Comparison of ENCODE assay signal across 21 cellular contexts in genomic region chr7:707296-708000, GRCh38.
"Had no signal": no experiment of that assay in that cellular context is flagged by ENCODE, and none has a peak within 500 bp of the region (broad histone marks: within the 10 kb centered on the region; RNA-seq: fewer than 3 reads in every experiment).

No MANE protein-coding gene starts in this region.

- H3K36me3 ChIP-seq: ascending aorta, breast epithelium, gastroesophageal sphincter, heart right ventricle, left ventricle myocardium inferior, neural progenitor cell, pancreas, suprapubic skin had no signal

- H3K9ac ChIP-seq: neural progenitor cell, SK-N-SH had no signal

- H3K4me3 Mint-ChIP-seq: activated CD8-positive, alpha-beta T cell treated with anti-CD3 and anti-CD28 coated beads, Interleukin-2, amount 10 ng/mL, durations not matched to agents 7 days and 5 days; endodermal cell; memory B cell; neural progenitor cell had no signal

- H3K27ac ChIP-seq: ascending aorta, gastroesophageal sphincter, heart right ventricle, left ventricle myocardium inferior, neural progenitor cell, pancreas, suprapubic skin, WERI-Rb-1 had no signal

- H2AFZ ChIP-seq: neural progenitor cell had no signal

- H3K4me2 ChIP-seq: neural progenitor cell, SK-N-SH had no signal

- H3K27me3 ChIP-seq: ascending aorta, breast epithelium, gastroesophageal sphincter, neural progenitor cell, pancreas had no signal

- H3K27me3 Mint-ChIP-seq: memory B cell had no signal

- ATAC-seq: activated CD8-positive, alpha-beta T cell treated with anti-CD3 and anti-CD28 coated beads, Interleukin-2, amount 10 ng/mL, durations not matched to agents 7 days and 5 days; gastroesophageal sphincter; heart right ventricle; pancreas had no signal

- DNase-seq: activated CD4-positive, alpha-beta T cell treated with anti-CD3 and anti-CD28 coated beads for 48 hours; activated CD8-positive, alpha-beta T cell treated with anti-CD3 and anti-CD28 coated beads, Interleukin-2, amount 10 ng/mL, durations not matched to agents 7 days and 5 days; activated naive CD4-positive, alpha-beta T cell; endodermal cell; erythroblast; heart right ventricle; left ventricle myocardium inferior; SHP77; SK-N-SH; stimulated activated CD4-positive, alpha-beta T cell treated with anti-CD3 and anti-CD28 coated beads, Interleukin-15, amount 100 ng/mL, for 24 hours; stimulated activated CD4-positive, alpha-beta T cell treated with anti-CD3 and anti-CD28 coated beads, Interleukin-4, amount 100 ng/mL, for 1 hour; stimulated activated naive CD4-positive, alpha-beta T cell; T-helper 1 cell; WERI-Rb-1 had no signal

- H3K9me3 ChIP-seq: ascending aorta, pancreas, suprapubic skin had no signal

- H3K27ac Mint-ChIP-seq: activated CD8-positive, alpha-beta T cell treated with anti-CD3 and anti-CD28 coated beads, Interleukin-2, amount 10 ng/mL, durations not matched to agents 7 days and 5 days; endodermal cell; memory B cell; neural progenitor cell had no signal

- H3K4me3 ChIP-seq: ascending aorta, breast epithelium, gastroesophageal sphincter, heart right ventricle, left ventricle myocardium inferior, neural progenitor cell, pancreas, suprapubic skin had no signal

- H3K4me1 Mint-ChIP-seq: memory B cell had no signal
